Comparison of ENCODE assay signal across 24 cellular contexts in the genomic region with DNA sequence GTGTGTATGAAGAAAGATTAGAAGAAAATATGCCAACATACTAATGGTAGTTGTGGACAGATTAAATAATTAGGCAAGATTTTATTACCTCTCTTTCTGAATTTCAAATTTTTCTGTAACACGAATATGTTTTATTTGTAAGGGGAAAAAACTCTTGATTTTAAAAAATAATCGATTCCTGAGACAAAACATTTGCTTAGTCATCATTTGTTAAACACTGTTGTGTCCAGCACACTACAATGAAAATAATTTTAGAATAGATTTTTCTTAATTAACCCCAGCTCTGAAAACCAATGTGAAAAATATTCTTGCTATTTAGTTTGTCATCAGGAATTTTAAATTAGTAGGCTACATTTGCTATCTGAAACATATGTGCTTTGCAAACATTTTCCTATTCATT.
"Had no signal": no experiment of that assay in that cellular context is flagged by ENCODE, and none has a peak within 500 bp of the region (broad histone marks: within the 10 kb centered on the region; RNA-seq: fewer than 3 reads in every experiment).

No MANE protein-coding gene starts in this region.

- DNase-seq: colonic mucosa; cortex of kidney; effector CD8-positive, alpha-beta T cell; effector memory CD8-positive, alpha-beta T cell; endodermal cell; erythroblast; esophagus squamous epithelium; foreskin keratinocyte; glutamatergic neuron; head of caudate nucleus; heart right ventricle; hippocampal formation; left cardiac atrium; left lung; left ventricle myocardium superior; lower lobe of right lung; mesenchymal stem cell; mucosa of descending colon; naive B cell had no signal

- FAIRE-seq: endometrium, islet of Langerhans, keratinocyte had no signal

- H3K4me3 ChIP-seq: colonic mucosa, esophagus squamous epithelium, heart right ventricle, left lung, lower lobe of right lung, mucosa of descending colon had no signal

- H3K27me3 ChIP-seq: colonic mucosa, esophagus squamous epithelium, foreskin keratinocyte, heart right ventricle, left lung had no signal

- H3K9me3 ChIP-seq: colonic mucosa, esophagus squamous epithelium, heart right ventricle, left lung, lower lobe of right lung, mucosa of descending colon had no signal

- H3K27ac ChIP-seq: colonic mucosa, epithelial cell of prostate, esophagus squamous epithelium, foreskin keratinocyte, heart right ventricle, left lung, lower lobe of right lung had no signal

- H3K4me1 ChIP-seq: colonic mucosa, esophagus squamous epithelium, foreskin keratinocyte, heart right ventricle, left lung, lower lobe of right lung had no signal

- H3K36me3 ChIP-seq: colonic mucosa, esophagus squamous epithelium, heart right ventricle, left lung, lower lobe of right lung had no signal

- ATAC-seq: effector memory CD8-positive, alpha-beta T cell; esophagus mucosa; foreskin keratinocyte; heart right ventricle; left cardiac atrium; left lung; left ventricle myocardium superior; lower lobe of right lung; mucosa of descending colon had no signal
